In the genomic region with DNA sequence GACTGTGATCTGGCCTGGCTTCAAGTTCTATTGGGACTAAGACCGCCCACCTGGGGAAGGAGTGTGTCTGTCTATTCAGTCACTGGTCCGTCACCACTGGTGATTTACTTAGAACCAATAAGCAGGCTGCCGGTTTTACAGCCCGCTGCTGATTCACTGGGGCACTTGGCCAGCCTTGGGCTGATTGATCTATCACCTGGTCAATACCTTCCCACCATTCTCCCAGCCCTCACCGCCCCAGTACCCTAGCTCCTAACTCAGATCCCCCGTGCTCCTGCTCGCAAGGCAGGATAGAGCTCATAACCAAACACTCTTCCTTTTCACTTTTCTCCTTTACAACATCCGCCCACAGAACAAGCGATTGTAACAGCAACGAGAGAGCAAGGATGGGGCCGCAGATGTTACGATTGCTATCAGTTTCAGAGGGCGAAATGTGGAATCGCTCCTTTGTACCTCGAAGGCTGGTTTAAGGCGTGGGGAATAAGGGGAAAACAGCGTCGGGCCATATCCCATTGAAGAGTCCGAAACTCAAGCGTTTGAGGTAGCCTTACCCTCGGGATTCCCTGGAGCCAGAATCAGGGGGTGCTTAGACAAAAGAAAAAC, we compare ENCODE assay signal across 8 cellular contexts. TPM values are rescaled to one million over a fixed set of nuclear protein-coding genes. Genes with fewer than 3 reads are reported as not detected.
A peak's percentile ranks its signal among the peaks of the same experiment; 100 is the strongest.
DNase-seq lines count a peak whose midpoint lies in the region; ATAC-seq and TF ChIP-seq lines count a peak whose summit lies in the region.

No MANE protein-coding gene starts in this region.

- H3K27me3 ChIP-seq in spleen (replicated peaks in 1 of 7) = no peaks in the 10 kb centered on the region

- H3K27ac Mint-ChIP-seq in MCF 10A (ENCODE audit: low read depth, unreplicated experiment) (peak overlapping the region; percentile 46), immature natural killer cell (peak overlapping the region; percentile 87 to 96 (median 92))

- ATAC-seq in Right ventricle myocardium inferior = no peak
- ATAC-seq in HG03039 (IDR thresholded peaks at IDR 0.05; ENCODE audit: unreplicated experiment) = peak; percentile 76

- DNase-seq in Right ventricle myocardium inferior (ENCODE audit: missing footprints) = peak; percentile 63
- DNase-seq in cardiac septum (ENCODE audit: low spot score) = no peak
- DNase-seq in NCI-H2081 treated with DMSO at 0.1 percent for 48 hours (lab: John Stamatoyannopoulos, UW) = peak; percentile 63
- DNase-seq in UCSD-AML1 (lab: John Stamatoyannopoulos, UW; ENCODE audit: unreplicated experiment) = peak; percentile 66
- peak; percentile 96 for DNase-seq in MCF 10A (ENCODE audit: unreplicated experiment)
- peak; percentile 47 to 58 (median 51) for DNase-seq in immature natural killer cell
- peak; percentile 83 for DNase-seq in spleen

- no peaks in the 10 kb centered on the region for H3K27me3 Mint-ChIP-seq in MCF 10A (ENCODE audit: insufficient read depth, unreplicated experiment)
- H3K27me3 Mint-ChIP-seq in immature natural killer cell (ENCODE audit: low read depth in 3 of 3) = peaks cover 0 to 3% (median 0%) of the 10 kb centered on the region in 3 donors

- peaks cover 0 to 31% (median 20%) of the 10 kb centered on the region in 6 donors for H3K36me3 ChIP-seq in spleen

- WGBS in spleen, 5 donors = 0 to 1% (median 1%) methylated on average over 21 of the region's 21 CpGs

- H3K27ac ChIP-seq in spleen = peak overlapping the region; percentile 42 to 85 (median 80)

- POLR2A ChIA-PET in MCF 10A (lab: Yijun Ruan, JAX) = interaction anchor here (0.6 to 6.7 kb wide), 15 partner anchors 8 to 336 kb away, joined by 3 to 85 read pairs (median 5); partner anchors contain the start of genes ARG2, ATP6V1D, PIGH and VTI1B

- no peak for TF ChIP-seq POLR2A in spleen (IDR thresholded peaks at IDR 0.05)

- H3K4me3 Mint-ChIP-seq in MCF 10A (ENCODE audit: unreplicated experiment) (peak overlapping the region; percentile 81), immature natural killer cell (peak overlapping the region; percentile 88 to 97 (median 89))

- peaks cover 0 to 24% (median 16%) of the 10 kb centered on the region in 6 donors for H3K4me1 ChIP-seq in spleen

- H3K36me3 Mint-ChIP-seq in MCF 10A (ENCODE audit: insufficient read depth, unreplicated experiment) = peaks cover 26% of the 10 kb centered on the region
- peaks cover 4 to 23% (median 5%) of the 10 kb centered on the region in 3 donors for H3K36me3 Mint-ChIP-seq in immature natural killer cell

- CTCF ChIA-PET in MCF 10A (lab: Yijun Ruan, JAX) = interaction anchor here (0.6 to 5.8 kb wide), 8 partner anchors 9 to 684 kb away, joined by 3 to 51 read pairs (median 3); no protein-coding TSS in a partner anchor

- no peaks in the 10 kb centered on the region for H3K9me3 ChIP-seq in spleen

- TSS peak; percentile 99 for BruUV-seq in MCF 10A (replicated peaks; lab: Mats Ljungman, UMichigan)

- peak overlapping the region; percentile 80 to 99 (median 92) for H3K4me3 ChIP-seq in spleen

- no peak for TF ChIP-seq CTCF in MCF 10A (IDR thresholded peaks at IDR 0.05; ENCODE audit: unreplicated experiment)
- TF ChIP-seq CTCF in spleen (IDR thresholded peaks at IDR 0.05 in 8 of 11, conservative IDR thresholded peaks at IDR 0.05 in 3 of 11) = no peak

- intact Hi-C loops in Right ventricle myocardium inferior (cut with DNase I) (loop anchor here (2.0 kb wide), 1 partner anchor 20 kb away; the partner anchor contains the start of gene VTI1B), cardiac septum (cut with DNase I) (loop anchor here (1.0 kb wide), 1 partner anchor 21 kb away; the partner anchor contains the start of gene VTI1B), MCF 10A (cut with micrococcal nuclease) (loop anchor here (1.0 to 2.0 kb wide), 2 partner anchors 76 to 94 kb away; partner anchors contain the start of genes ARG2 and PIGH), spleen (cut with DNase I; ENCODE audit: low total_unique reads) (no loop called here)

- H3K4me1 Mint-ChIP-seq in MCF 10A (ENCODE audit: insufficient read depth, unreplicated experiment) = peaks cover 7% of the 10 kb centered on the region
- H3K4me1 Mint-ChIP-seq in immature natural killer cell = peaks cover 18% of the 10 kb centered on the region in 2 donors

- H3K9me3 Mint-ChIP-seq in MCF 10A (ENCODE audit: unreplicated experiment) (no peaks in the 10 kb centered on the region), immature natural killer cell (no peaks in the 10 kb centered on the region)

RNA-seq across cellular contexts. Expression of gene RDH11, which starts 0.7 kb away (rescaled TPM):
- total RNA-seq in Right ventricle myocardium inferior (14.3 TPM), cardiac septum (18.3 TPM), MCF 10A (2022) (40.9 and 53.5 TPM in 2 replicates), spleen (10 to 100 TPM; 29.6 to 49.9 (median 35.5) TPM)
- polyA plus RNA-seq in immature natural killer cell (100 to 1,000 TPM in 1 of 3 donors, 10 to 100 TPM in 2; 62.7 to 113 (median 76.1) TPM), spleen (10 to 100 TPM; 18.0 to 20.9 (median 18.7) TPM)

RNA-seq across cellular contexts. Expression of gene RDH12, which starts 6.8 kb away (rescaled TPM):
- total RNA-seq in Right ventricle myocardium inferior = not detected
- not detected for total RNA-seq in cardiac septum
- not detected in 2 replicates for total RNA-seq in MCF 10A (2022)
- polyA plus RNA-seq in immature natural killer cell = under 1 TPM in 1 of 3 donors, not detected in 2; 0.17 TPM
- not detected for total RNA-seq in spleen
- polyA plus RNA-seq in spleen = under 1 TPM in 2 of 3 donors, not detected in 1; 0.08 to 0.10 TPM

RNA-seq across cellular contexts. Expression of gene VTI1B, which starts 20.5 kb away (rescaled TPM):
- total RNA-seq in Right ventricle myocardium inferior = 114 TPM
- total RNA-seq in cardiac septum = 115 TPM
- total RNA-seq in MCF 10A (2022) = 57.5 and 84.3 TPM in 2 replicates
- 100 to 1,000 TPM in 2 of 3 donors, 10 to 100 TPM in 1; 75.0 to 118 (median 104) TPM for polyA plus RNA-seq in immature natural killer cell
- 10 to 100 TPM; 61.5 to 84.1 (median 67.3) TPM for total RNA-seq in spleen
- 10 to 100 TPM; 42.1 to 58.9 (median 56.6) TPM for polyA plus RNA-seq in spleen
